In genomic region chr20:23664954-23665353, GRCh38 we compare ENCODE assay signal across 7 cellular contexts. TPM values are rescaled to one million over a fixed set of nuclear protein-coding genes. Genes with fewer than 3 reads are reported as not detected.
"Had no signal": no experiment of that assay in that cellular context is flagged by ENCODE, and none has a peak within 500 bp of the region (broad histone marks: within the 10 kb centered on the region; RNA-seq: fewer than 3 reads in every experiment).

No MANE protein-coding gene starts in this region.

- H3K4me2 ChIP-seq: GM23338 had no signal

- H3K27me3 Mint-ChIP-seq: IgD-negative memory B cell had no signal

- H3K36me3 Mint-ChIP-seq: IgD-negative memory B cell had no signal

- ATAC-seq: GM23338 had no signal

- H3K4me3 ChIP-seq: GM23338 had no signal

- H3K27ac Mint-ChIP-seq: GM23338, H9, IgD-negative memory B cell had no signal

- H3K9me3 Mint-ChIP-seq: GM23338, H9, IgD-negative memory B cell had no signal

- H3K4me3 Mint-ChIP-seq: GM23338, H9, IgD-negative memory B cell had no signal

- DNase-seq: H9, HCEC 1CT, KBM-7 had no signal

- H3K4me1 Mint-ChIP-seq: GM23338, H9, IgD-negative memory B cell had no signal

RNA-seq across cellular contexts. Expression of gene CST4, which starts 23.9 kb away (rescaled TPM):
- total RNA-seq: GM23338, H1, H9 had no signal

RNA-seq across cellular contexts. Expression of gene CST9, which starts 59.2 kb away (rescaled TPM):
- total RNA-seq: GM23338, H9, HT-29 had no signal
